8 cellular contexts compared by ENCODE assay signal in genomic region chr2:54116608-54117007, GRCh38. TPM values are rescaled to one million over a fixed set of nuclear protein-coding genes. Genes with fewer than 3 reads are reported as not detected.
A peak's percentile ranks its signal among the peaks of the same experiment; 100 is the strongest.
DNase-seq lines count a peak whose midpoint lies in the region; ATAC-seq and TF ChIP-seq lines count a peak whose summit lies in the region.
"Not testable (repeated sequence)": the region's sequence is repeated elsewhere in the genome, so short reads cannot be mapped to it uniquely, and the experiment has no call there.

No MANE protein-coding gene starts in this region.

- H3K27ac ChIP-seq in ACC112 (ENCODE audit: low read depth, low read length): not testable (repeated sequence)
- H3K27ac ChIP-seq in skeletal muscle tissue (ENCODE audit: low read depth, low read length): peak overlapping the region; percentile 100

- peaks cover 14% of the 10 kb centered on the region for H3K36me3 ChIP-seq in ACC112 (ENCODE audit: insufficient read depth, low read length)
- H3K36me3 ChIP-seq in skeletal muscle tissue (ENCODE audit: control insufficient read depth in 3 of 3, insufficient read depth in 3 of 3, low read length in 3 of 3): peaks cover 6 to 12% (median 9%) of the 10 kb centered on the region in 3 donors

- H3K4me3 Mint-ChIP-seq in T-helper 2 cell treated with Interferon-gamma antibody and Interleukin-4, amounts not matched to agents 5 μg/mL and 100 μg/mL, for 36 hours: peak overlapping the region; percentile 53
- H3K4me3 Mint-ChIP-seq in activated T-helper 2 cell treated with anti-CD3 and anti-CD28 coated beads, Interferon-gamma antibody, Interleukin-2, Interleukin-4, amounts not matched to agents 10 μg/mL and 5 μg/mL and 100 μg/mL, durations not matched to agents 14 hours and 24 hours and 36 hours (ENCODE audit: low read depth): peak overlapping the region; percentile 47
- H3K4me3 Mint-ChIP-seq in chondrocyte (ENCODE audit: unreplicated experiment) (peak overlapping the region; percentile 82), memory B cell (peak overlapping the region; percentile 75)

- not testable (repeated sequence) for H3K27me3 ChIP-seq in ACC112 (ENCODE audit: insufficient read depth, low read length); skeletal muscle tissue (ENCODE audit: control insufficient read depth in 3 of 3, insufficient read depth in 3 of 3, low read length in 3 of 3)

- not testable (repeated sequence) for ATAC-seq in memory B cell (ENCODE audit: low read depth)

- TF ChIP-seq CTCF in chondrocyte (IDR thresholded peaks at IDR 0.05): not testable (repeated sequence)

- H3K4me1 Mint-ChIP-seq in T-helper 2 cell treated with Interferon-gamma antibody and Interleukin-4, amounts not matched to agents 5 μg/mL and 100 μg/mL, for 36 hours (ENCODE audit: low read depth): peaks cover 19% of the 10 kb centered on the region
- not testable (repeated sequence) for H3K4me1 Mint-ChIP-seq in activated T-helper 2 cell treated with anti-CD3 and anti-CD28 coated beads, Interferon-gamma antibody, Interleukin-2, Interleukin-4, amounts not matched to agents 10 μg/mL and 5 μg/mL and 100 μg/mL, durations not matched to agents 14 hours and 24 hours and 36 hours (ENCODE audit: low read depth); memory B cell
- H3K4me1 Mint-ChIP-seq in chondrocyte (ENCODE audit: low read depth): peaks cover 15% of the 10 kb centered on the region

- H3K27me3 Mint-ChIP-seq in T-helper 2 cell treated with Interferon-gamma antibody and Interleukin-4, amounts not matched to agents 5 μg/mL and 100 μg/mL, for 36 hours (ENCODE audit: low read depth); activated T-helper 2 cell treated with anti-CD3 and anti-CD28 coated beads, Interferon-gamma antibody, Interleukin-2, Interleukin-4, amounts not matched to agents 10 μg/mL and 5 μg/mL and 100 μg/mL, durations not matched to agents 14 hours and 24 hours and 36 hours (ENCODE audit: low read depth); chondrocyte (ENCODE audit: low read depth); memory B cell: not testable (repeated sequence)

- not testable (repeated sequence) for H3K9ac ChIP-seq in skeletal muscle tissue (ENCODE audit: low read depth in 1 of 3, low read length in 3 of 3)

- peak overlapping the region; percentile 60 for H3K27ac Mint-ChIP-seq in T-helper 2 cell treated with Interferon-gamma antibody and Interleukin-4, amounts not matched to agents 5 μg/mL and 100 μg/mL, for 36 hours
- H3K27ac Mint-ChIP-seq in activated T-helper 2 cell treated with anti-CD3 and anti-CD28 coated beads, Interferon-gamma antibody, Interleukin-2, Interleukin-4, amounts not matched to agents 10 μg/mL and 5 μg/mL and 100 μg/mL, durations not matched to agents 14 hours and 24 hours and 36 hours; chondrocyte (ENCODE audit: unreplicated experiment); memory B cell: not testable (repeated sequence)

- not testable (repeated sequence) for H3K9me3 ChIP-seq in skeletal muscle tissue (ENCODE audit: control insufficient read depth in 3 of 3, low read length in 3 of 3)

- not testable (repeated sequence) for H3K79me2 ChIP-seq in ACC112 (ENCODE audit: control insufficient read depth, insufficient read depth, low read length, unreplicated experiment)

- not testable (repeated sequence) for H3K4me1 ChIP-seq in ACC112 (ENCODE audit: control insufficient read depth, insufficient read depth, low read length, unreplicated experiment); skeletal muscle tissue (ENCODE audit: control insufficient read depth in 3 of 3, insufficient read depth in 3 of 3, low read length in 3 of 3)

- intact Hi-C loops in activated T-helper 2 cell treated with anti-CD3 and anti-CD28 coated beads, Interferon-gamma antibody, Interleukin-2, Interleukin-4, amounts not matched to agents 10 μg/mL and 5 μg/mL and 100 μg/mL, durations not matched to agents 14 hours and 24 hours and 36 hours (cut with micrococcal nuclease): loop anchor here (10.0 kb wide), 1 partner anchor 1308 kb away; no protein-coding TSS in a partner anchor

- peaks cover 12% of the 10 kb centered on the region for H3K9me3 Mint-ChIP-seq in T-helper 2 cell treated with Interferon-gamma antibody and Interleukin-4, amounts not matched to agents 5 μg/mL and 100 μg/mL, for 36 hours
- peaks cover 22% of the 10 kb centered on the region for H3K9me3 Mint-ChIP-seq in activated T-helper 2 cell treated with anti-CD3 and anti-CD28 coated beads, Interferon-gamma antibody, Interleukin-2, Interleukin-4, amounts not matched to agents 10 μg/mL and 5 μg/mL and 100 μg/mL, durations not matched to agents 14 hours and 24 hours and 36 hours
- not testable (repeated sequence) for H3K9me3 Mint-ChIP-seq in chondrocyte (ENCODE audit: low read depth); memory B cell

- H3K4me3 ChIP-seq in ACC112 (ENCODE audit: low read depth, low read length) (peak overlapping the region; percentile 86; the same call in 1 of the 2 replicates), skeletal muscle tissue (ENCODE audit: low read length in 3 of 3) (peak overlapping the region in 2 of 3 donors; percentile 92 to 94)

- DNase-seq in ELR (ENCODE audit: low read depth) (peak; percentile 8), NCI-H1436 (lab: John Stamatoyannopoulos, UW) (peak; percentile 3)
- DNase-seq in T-helper 2 cell treated with Interferon-gamma antibody and Interleukin-4, amounts not matched to agents 5 μg/mL and 100 μg/mL, for 36 hours (ENCODE audit: low spot score); activated T-helper 2 cell treated with anti-CD3 and anti-CD28 coated beads, Interferon-gamma antibody, Interleukin-2, Interleukin-4, amounts not matched to agents 10 μg/mL and 5 μg/mL and 100 μg/mL, durations not matched to agents 14 hours and 24 hours and 36 hours (ENCODE audit: low spot score); chondrocyte (ENCODE audit: low spot score); memory B cell (ENCODE audit: low spot score in 2 of 2): not testable (repeated sequence)

- H3K36me3 Mint-ChIP-seq in T-helper 2 cell treated with Interferon-gamma antibody and Interleukin-4, amounts not matched to agents 5 μg/mL and 100 μg/mL, for 36 hours (ENCODE audit: low read depth): peaks cover 26% of the 10 kb centered on the region
- peaks cover 33% of the 10 kb centered on the region for H3K36me3 Mint-ChIP-seq in activated T-helper 2 cell treated with anti-CD3 and anti-CD28 coated beads, Interferon-gamma antibody, Interleukin-2, Interleukin-4, amounts not matched to agents 10 μg/mL and 5 μg/mL and 100 μg/mL, durations not matched to agents 14 hours and 24 hours and 36 hours (ENCODE audit: low read depth)
- not testable (repeated sequence) for H3K36me3 Mint-ChIP-seq in chondrocyte (ENCODE audit: low read depth)
- peaks cover 21% of the 10 kb centered on the region for H3K36me3 Mint-ChIP-seq in memory B cell

- H2AFZ ChIP-seq in ACC112 (ENCODE audit: low read length, unreplicated experiment): not testable (repeated sequence)

RNA-seq across cellular contexts. Expression of gene ACYP2, which starts 1.2 kb away (rescaled TPM):
- total RNA-seq in activated T-helper 2 cell treated with anti-CD3 and anti-CD28 coated beads, Interferon-gamma antibody, Interleukin-2, Interleukin-4, amounts not matched to agents 10 μg/mL and 5 μg/mL and 100 μg/mL, durations not matched to agents 14 hours and 24 hours and 36 hours: 4.3 and 6.5 TPM in 2 replicates
- total RNA-seq in chondrocyte (6.5 to 9.1 TPM (median 7.7 TPM) in 3 replicates), skeletal muscle tissue (13.0 TPM)
